Comparison of ENCODE assay signal across 8 cellular contexts in the genomic region with DNA sequence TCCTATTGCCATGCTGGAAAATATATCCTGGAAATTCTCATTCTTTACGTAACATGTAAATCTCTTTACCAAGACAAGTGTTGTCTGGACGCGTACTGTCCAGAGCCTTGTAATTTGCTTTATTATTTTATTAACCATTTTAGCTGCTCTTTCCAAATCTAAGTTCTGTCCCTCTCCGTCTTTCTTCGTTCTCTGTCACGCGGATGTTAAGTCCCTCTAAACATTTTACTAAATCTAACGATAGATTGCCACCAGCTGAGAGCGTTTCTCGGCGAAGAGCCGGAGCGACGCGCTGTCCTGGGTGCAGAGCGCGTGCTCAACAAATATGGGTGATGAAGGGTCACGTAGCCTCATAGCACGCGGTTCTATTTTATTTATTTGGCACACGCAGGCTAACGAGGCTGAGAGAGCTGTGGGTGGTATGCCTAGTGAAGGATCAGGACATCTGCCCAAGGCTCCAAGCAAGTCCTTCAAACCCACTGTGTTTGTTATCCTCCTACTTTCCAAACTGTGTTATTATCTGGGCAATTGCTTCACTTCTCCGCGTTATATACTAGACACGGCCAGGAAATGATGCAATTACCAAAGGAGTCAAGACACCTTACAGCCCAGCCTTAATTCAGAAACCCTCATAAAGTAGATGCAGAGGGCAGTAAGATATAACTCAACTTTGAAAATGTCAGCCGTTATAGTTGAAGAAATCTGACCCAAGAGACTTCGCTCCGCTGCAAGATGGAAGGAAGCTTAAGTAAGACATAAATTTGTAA. TPM values are rescaled to one million over a fixed set of nuclear protein-coding genes. Genes with fewer than 3 reads are reported as not detected.
DNase-seq lines count a peak whose midpoint lies in the region; ATAC-seq lines count a peak whose summit lies in the region.

No MANE protein-coding gene starts in this region.

- DNase-seq in Right ventricle myocardium inferior (ENCODE audit: missing footprints): no peak
- no peak for DNase-seq in cardiac septum (ENCODE audit: low spot score)
- peak; percentile 43 for DNase-seq in NCI-H1694 (lab: John Stamatoyannopoulos, UW)
- DNase-seq in T-helper 9 cell: peak; percentile 25
- DNase-seq in brain pericyte (ENCODE audit: low read depth, low spot score): peak; percentile 27
- DNase-seq in iris pigment epithelial cell (ENCODE audit: low read depth): peak; percentile 80
- peak; percentile 20 to 33 for DNase-seq in stimulated activated CD4-positive, alpha-beta T cell treated with anti-CD3 and anti-CD28 coated beads, Interleukin-15, amount 100 ng/mL, for 1 hour (ENCODE audit: low read depth in 1 of 2, low spot score in 1 of 2)

- intact Hi-C loops in Right ventricle myocardium inferior (cut with DNase I): loop anchor here (1.0 to 5.0 kb wide), 2 partner anchors 10 to 192 kb away; partner anchors contain the start of gene NCOA7
- intact Hi-C loops in cardiac septum (cut with DNase I): no loop called here

- ATAC-seq in Right ventricle myocardium inferior (peak; percentile 89), HG02885 (IDR thresholded peaks at IDR 0.05; ENCODE audit: poor library complexity, unreplicated experiment) (peak; percentile 80)

RNA-seq across cellular contexts. Expression of gene NCOA7, which starts 10.0 kb away (rescaled TPM):
- total RNA-seq in Right ventricle myocardium inferior: 12.5 TPM
- 10.3 TPM for total RNA-seq in cardiac septum

RNA-seq across cellular contexts. Expression of gene HEY2, which starts 31.3 kb away (rescaled TPM):
- 57.5 TPM for total RNA-seq in Right ventricle myocardium inferior
- 12.3 TPM for total RNA-seq in cardiac septum

Comparison
In these comparisons a context has a peak if more than half of its experiments do, and no peak if none do; other contexts are left out.
1. DNase-seq: peak in NCI-H1694 (single experiment), T-helper 9 cell (single experiment), brain pericyte (single experiment), iris pigment epithelial cell (single experiment) and stimulated activated CD4-positive, alpha-beta T cell treated with anti-CD3 and anti-CD28 coated beads, Interleukin-15, amount 100 ng/mL, for 1 hour (2 of 2); none in Right ventricle myocardium inferior (single experiment) and cardiac septum (single experiment).